Comparison of ENCODE assay signal across 15 cellular contexts in genomic region chr5:108765647-108766046, GRCh38.
"Had no signal": no experiment of that assay in that cellular context is flagged by ENCODE, and none has a peak within 500 bp of the region (broad histone marks: within the 10 kb centered on the region; RNA-seq: fewer than 3 reads in every experiment).

No MANE protein-coding gene starts in this region.

- H3K27ac ChIP-seq: gastrocnemius medialis, lower lobe of right lung, ovary, right lobe of liver had no signal

- ATAC-seq: activated CD4-positive, alpha-beta T cell treated with anti-CD3 and anti-CD28 coated beads for 36 hours; effector memory CD8-positive, alpha-beta T cell; gastrocnemius medialis; lower lobe of right lung; natural killer cell; right lobe of liver had no signal

- H3K4me3 Mint-ChIP-seq: activated CD4-positive, alpha-beta T cell treated with anti-CD3 and anti-CD28 coated beads for 36 hours; activated naive CD8-positive, alpha-beta T cell; effector memory CD8-positive, alpha-beta T cell; natural killer cell; T-helper 1 cell treated with Interleukin-12 subunit alpha and Interleukin-12 subunit beta and Interleukin-4 antibody, amounts not matched to agents 30 μg/mL and 1 μg/mL, for 36 hours had no signal

- H3K4me1 ChIP-seq: lower lobe of right lung, right lobe of liver had no signal

- H3K27me3 Mint-ChIP-seq: activated CD4-positive, alpha-beta T cell treated with anti-CD3 and anti-CD28 coated beads for 36 hours; activated naive CD8-positive, alpha-beta T cell; effector memory CD8-positive, alpha-beta T cell had no signal

- H3K9me3 Mint-ChIP-seq: effector memory CD8-positive, alpha-beta T cell; natural killer cell; T-helper 1 cell treated with Interleukin-12 subunit alpha and Interleukin-12 subunit beta and Interleukin-4 antibody, amounts not matched to agents 30 μg/mL and 1 μg/mL, for 36 hours had no signal

- DNase-seq: activated CD4-positive, alpha-beta T cell treated with anti-CD3 and anti-CD28 coated beads for 36 hours; activated CD4-positive, alpha-beta T cell treated with anti-CD3 and anti-CD28 coated beads, Interleukin-2, amount 50 U/mL, for 48 hours; activated T-cell treated with anti-CD3 and anti-CD28 coated beads for 4 hours; amygdala; dermis blood vessel endothelial cell; effector memory CD8-positive, alpha-beta T cell; gastrocnemius medialis; head of caudate nucleus; lower lobe of right lung; natural killer cell; ovary; right lobe of liver; stimulated activated naive CD4-positive, alpha-beta T cell had no signal

- H3K4me3 ChIP-seq: gastrocnemius medialis, lower lobe of right lung, ovary, right lobe of liver had no signal

- H3K36me3 ChIP-seq: gastrocnemius medialis, lower lobe of right lung, ovary, right lobe of liver had no signal

- H3K27me3 ChIP-seq: gastrocnemius medialis, ovary, right lobe of liver had no signal

- H3K36me3 Mint-ChIP-seq: natural killer cell had no signal

- H3K9me3 ChIP-seq: gastrocnemius medialis, lower lobe of right lung, ovary, right lobe of liver had no signal

- H3K27ac Mint-ChIP-seq: activated CD4-positive, alpha-beta T cell treated with anti-CD3 and anti-CD28 coated beads for 36 hours; activated naive CD8-positive, alpha-beta T cell; effector memory CD8-positive, alpha-beta T cell; T-helper 1 cell treated with Interleukin-12 subunit alpha and Interleukin-12 subunit beta and Interleukin-4 antibody, amounts not matched to agents 30 μg/mL and 1 μg/mL, for 36 hours had no signal
